In the genomic region with DNA sequence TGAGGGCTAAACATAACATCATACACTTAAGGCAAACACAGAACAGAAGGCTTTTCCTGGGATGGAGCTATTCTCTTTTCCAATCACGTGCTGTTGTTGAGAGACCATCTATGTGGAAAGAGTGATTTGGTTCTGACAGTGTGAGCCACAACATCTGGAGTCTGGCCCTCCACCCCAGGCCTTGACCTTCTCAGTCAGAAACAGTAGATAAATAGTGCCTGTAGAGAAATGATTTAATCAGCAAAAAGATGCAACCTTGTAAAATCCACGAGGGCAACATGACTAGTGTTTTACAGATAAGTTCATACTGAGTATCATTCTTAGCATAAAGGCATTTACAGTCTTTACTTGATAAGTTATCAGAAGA, we compare ENCODE assay signal across 21 cellular contexts. TPM values are rescaled to one million over a fixed set of nuclear protein-coding genes. Genes with fewer than 3 reads are reported as not detected.
DNase-seq lines count a peak whose midpoint lies in the region; ATAC-seq, FAIRE-seq and TF ChIP-seq lines count a peak whose summit lies in the region.
"Had no signal": no experiment of that assay in that cellular context is flagged by ENCODE, and none has a peak within 500 bp of the region (broad histone marks: within the 10 kb centered on the region; RNA-seq: fewer than 3 reads in every experiment).

No MANE protein-coding gene starts in this region.

- H3K4me1 Mint-ChIP-seq in naive thymus-derived CD8-positive, alpha-beta T cell = no peaks in the 10 kb centered on the region

- H2AFZ ChIP-seq in K562 (ENCODE audit: low read depth, low read length) (no peak overlapping the region), mesenchymal stem cell (ENCODE audit: low read depth, low read length) (no peak overlapping the region)

- peak overlapping the region; percentile 49 for H2BK120ac ChIP-seq in mesenchymal stem cell (ENCODE audit: low read depth, low read length)

- H3K4me1 ChIP-seq in K562 (replicated peaks in 1 of 2; ENCODE audit: control insufficient read depth in 2 of 2, insufficient read depth in 2 of 2, low read length in 2 of 2) (peaks cover 0 to 3% of the 10 kb centered on the region in 2 experiments; a peak in 1 of 5 replicates), mesenchymal stem cell (ENCODE audit: control insufficient read depth, insufficient read depth, low read depth, low read length) (no peaks in the 10 kb centered on the region)
- H3K4me1 ChIP-seq: Peyer's patch had no signal

- TF ChIP-seq CTCF in K562 (IDR thresholded peaks at IDR 0.05 in 2 of 3, conservative IDR thresholded peaks at IDR 0.05 in 1 of 3; ENCODE audit: insufficient read depth in 2 of 3, low read depth in 1 of 3, low read length in 3 of 3) = no peak

- H2BK12ac ChIP-seq in mesenchymal stem cell (ENCODE audit: low read length in 2 of 2) = no peak overlapping the region

- no peaks in the 10 kb centered on the region for H4K20me1 ChIP-seq in K562 (replicated peaks; ENCODE audit: control insufficient read depth, insufficient read depth, low read length)

- H3K27me3 ChIP-seq in K562 (ENCODE audit: control insufficient read depth in 2 of 2, insufficient read depth in 2 of 2, low read length in 2 of 2) (no peaks in the 10 kb centered on the region), mesenchymal stem cell (ENCODE audit: control insufficient read depth in 1 of 2, insufficient read depth in 1 of 2, low read length in 2 of 2) (peaks cover 0 to 27% of the 10 kb centered on the region in 2 experiments)
- H3K27me3 ChIP-seq: Peyer's patch had no signal

- no peak for TF ChIP-seq RAD21 in K562 (CRISPR knock-in tag; conservative IDR thresholded peaks at IDR 0.05 in 1 of 2, IDR thresholded peaks at IDR 0.05 in 1 of 2)

- peak; percentile 47 for DNase-seq in NCI-H82 (lab: John Stamatoyannopoulos, UW)
- DNase-seq in NCI-H82 treated with DMSO at 0.1 percent for 48 hours (lab: John Stamatoyannopoulos, UW; ENCODE audit: unreplicated experiment) = no peak
- peak in 2 of 4 experiments; percentile 17 to 20 for DNase-seq in K562 (ENCODE audit: extremely low read depth in 1 of 4, low spot score in 3 of 4)
- peak; percentile 43 for DNase-seq in mesenchymal stem cell
- DNase-seq in stimulated activated CD4-positive, alpha-beta T cell treated with anti-CD3 and anti-CD28 coated beads, Interleukin-1b, Interleukin-23, amount 100 ng/mL, for 48 hours = no peak
- DNase-seq in naive thymus-derived CD8-positive, alpha-beta T cell = no peak
- no peak for DNase-seq in putamen (ENCODE audit: low spot score)
- DNase-seq in GM12891 (ENCODE audit: insufficient read length, low spot score) = no peak
- DNase-seq: 8988T, C1 segment of cervical spinal cord, DND-41, HFFc6, KG1, NCI-H1436, NCI-H2029, NCI-H510A treated with DMSO at 0.1 percent for 48 hours, Peyer's patch, SHP77 had no signal

- CTCF ChIA-PET in K562 (lab: Yijun Ruan, JAX; ENCODE audit: low intra/inter-chr PET ratio) = no interaction called here

- TF ChIP-seq EP300 in K562 (IDR thresholded peaks at IDR 0.05; ENCODE audit: low read length) = peak; percentile 40; the same call in 1 of the 2 replicates

- no peak; the same call in 2 of the 3 replicates for ATAC-seq in K562
- no peak for ATAC-seq in naive thymus-derived CD8-positive, alpha-beta T cell
- ATAC-seq: GM12878, SK-N-SH treated with all-trans-retinoic acid at 6 μM for 48 hours had no signal

- H3K18ac ChIP-seq in mesenchymal stem cell (ENCODE audit: low read depth in 1 of 2, low read length in 2 of 2) = peak overlapping the region in 1 of 2 experiments; percentile 33

- intact Hi-C loops in K562 (cut with micrococcal nuclease) = no loop called here

- no peak overlapping the region for H3K4me3 Mint-ChIP-seq in naive thymus-derived CD8-positive, alpha-beta T cell
- H3K4me3 Mint-ChIP-seq: HFFc6 had no signal

- BruUV-seq in K562 (replicated peaks; lab: Mats Ljungman, UMichigan) = no TSS peak

- FAIRE-seq in K562 (lab: Jason Lieb, UNC) (no peak), GM12891 (lab: Jason Lieb, UNC) (no peak)
- FAIRE-seq: G401.6, GM12878 had no signal

- H3K79me2 ChIP-seq in K562 (ENCODE audit: control insufficient read depth, insufficient read depth, low read length) = no peaks in the 10 kb centered on the region

- H3K14ac ChIP-seq in mesenchymal stem cell (ENCODE audit: low read length in 2 of 2) = no peak overlapping the region

- no peak overlapping the region for H2BK15ac ChIP-seq in mesenchymal stem cell (ENCODE audit: low read depth, poor library complexity, severe bottlenecking)

- H4K91ac ChIP-seq in mesenchymal stem cell (ENCODE audit: low read length) = no peak overlapping the region

- no peaks in the 10 kb centered on the region for H3K9me1 ChIP-seq in K562 (ENCODE audit: control insufficient read depth, insufficient read depth, low read length)

- no peak overlapping the region for H3K4ac ChIP-seq in mesenchymal stem cell (ENCODE audit: low read depth in 1 of 2, low read length in 2 of 2)

- no peak overlapping the region for H3K27ac ChIP-seq in K562 (ENCODE audit: extremely low read depth, low read depth, low read length)
- H3K27ac ChIP-seq in mesenchymal stem cell (ENCODE audit: low read length, poor library complexity, severe bottlenecking) = no peak overlapping the region
- H3K27ac ChIP-seq: Peyer's patch had no signal

- H3K9ac ChIP-seq in K562 (ENCODE audit: insufficient read depth in 1 of 2, low read depth in 2 of 2, low read length in 2 of 2) (no peak overlapping the region), mesenchymal stem cell (ENCODE audit: low read length) (peak overlapping the region; percentile 15)

- WGBS in K562 (ENCODE audit: insufficient coverage, low coverage, missing lambda C conversion rate) = 0% methylated on average over 2 of the region's 2 CpGs
- 0% methylated on average over 1 of the region's 2 CpGs for WGBS in mesenchymal stem cell

- no peak overlapping the region for H3K27ac Mint-ChIP-seq in naive thymus-derived CD8-positive, alpha-beta T cell
- H3K27ac Mint-ChIP-seq: HFFc6 had no signal

- H3K79me1 ChIP-seq in mesenchymal stem cell (replicated peaks; ENCODE audit: low read length, poor library complexity, severe bottlenecking) = no peaks in the 10 kb centered on the region

- H2BK5ac ChIP-seq in mesenchymal stem cell (ENCODE audit: low read depth, low read length, poor library complexity, severe bottlenecking) = no peak overlapping the region

- no peak overlapping the region for H3K4me3 ChIP-seq in K562
- no peak overlapping the region for H3K4me3 ChIP-seq in mesenchymal stem cell (ENCODE audit: insufficient read depth in 1 of 2, low read depth in 1 of 2, low read length in 2 of 2)
- H3K4me3 ChIP-seq: GM12878, Peyer's patch had no signal

- H4K8ac ChIP-seq in mesenchymal stem cell (ENCODE audit: low read length) = no peak overlapping the region

- in situ Hi-C loops in K562 (cut with MboI) = no loop called here

- H3K36me3 ChIP-seq in K562 (ENCODE audit: control insufficient read depth, insufficient read depth, low read length) = no peaks in the 10 kb centered on the region
- H3K36me3 ChIP-seq in mesenchymal stem cell (ENCODE audit: control insufficient read depth in 1 of 2, insufficient read depth in 2 of 2, low read depth in 1 of 2, low read length in 2 of 2) = no peaks in the 10 kb centered on the region
- H3K36me3 ChIP-seq: Peyer's patch had no signal

- H3K23ac ChIP-seq in mesenchymal stem cell (ENCODE audit: low read length in 2 of 2) = no peak overlapping the region

- H3K27me3 Mint-ChIP-seq in naive thymus-derived CD8-positive, alpha-beta T cell = peaks cover 12 to 39% (median 34%) of the 10 kb centered on the region in 5 donors

- POLR2A ChIA-PET in K562 (lab: Yijun Ruan, JAX) = no interaction called here
- POLR2A ChIA-PET in naive thymus-derived CD8-positive, alpha-beta T cell (lab: Charles Lee) = no interaction called here

- H3K9me3 Mint-ChIP-seq in naive thymus-derived CD8-positive, alpha-beta T cell = no peaks in the 10 kb centered on the region
- H3K9me3 Mint-ChIP-seq: HFFc6 had no signal

- H3K36me3 Mint-ChIP-seq in naive thymus-derived CD8-positive, alpha-beta T cell = no peaks in the 10 kb centered on the region

- H3K9me3 ChIP-seq in K562 (replicated peaks; ENCODE audit: control insufficient read depth, insufficient read depth, low read depth, low read length) (no peaks in the 10 kb centered on the region), mesenchymal stem cell (ENCODE audit: control insufficient read depth, low read length) (no peaks in the 10 kb centered on the region)
- H3K9me3 ChIP-seq: Peyer's patch had no signal

- H3K4me2 ChIP-seq in K562 (ENCODE audit: insufficient read depth, low read length) = no peak overlapping the region
- H3K4me2 ChIP-seq in mesenchymal stem cell (ENCODE audit: low read length, poor library complexity, severe bottlenecking) = no peak overlapping the region

- TF ChIP-seq POLR2A in K562 (conservative IDR thresholded peaks at IDR 0.05) (no peak), GM12891 (IDR thresholded peaks at IDR 0.05; ENCODE audit: low read depth, low read length) (no peak)

- H2AK5ac ChIP-seq in mesenchymal stem cell (ENCODE audit: low read length, severe bottlenecking) = no peak overlapping the region

RNA-seq across cellular contexts. Expression of a gene that starts 10.8 kb away (rescaled TPM):
- total RNA-seq in K562 (2011; cell fraction: chromatin; rRNA removed; ENCODE audit: low replicate concordance) = not detected in 2 replicates
- not detected in 2 replicates for total RNA-seq in K562 (2011; cell fraction: nucleolus; rRNA removed)
- not detected in 2 replicates for total RNA-seq in K562 (2011; cell fraction: nucleoplasm; rRNA removed)
- total RNA-seq in K562 (2014; rRNA removed) (not detected in 2 replicates), K562 (2014; rRNA removed; fragmentation: Illumina TruSeq; extraction: Trizol) (not detected in 2 replicates), K562 (2015; rRNA removed; fragmentation: Illumina TruSeq; extraction: Trizol) (not detected in 2 replicates), K562 (2021) (0.29 and 0.38 TPM in 2 replicates)
- polyA plus RNA-seq in K562 (2011; rRNA removed) (not detected in 2 replicates), K562 (2014; fragmentation: Illumina TruSeq; extraction: Trizol) (not detected in 2 replicates), K562 (2014; fragmentation: Nextera tagmentation; extraction: Ambion mirVana) (not detected), K562 (2014; rRNA removed) (not detected in 2 replicates)
- not detected in 2 replicates for polyA plus RNA-seq in K562 (2011; cell fraction: cytosol; rRNA removed)
- not detected in 2 replicates for polyA plus RNA-seq in K562 (2011; cell fraction: nucleus; rRNA removed)
- 0.06 TPM in 1 of 2 replicates, not detected in the other for polyA plus RNA-seq in K562 (2012)
- not detected in 2 replicates for polyA minus RNA-seq in K562 (2011; rRNA and poly(A)+ RNA removed)
- polyA minus RNA-seq in K562 (2011; cell fraction: cytosol; rRNA and poly(A)+ RNA removed) = not detected in 2 replicates
- not detected in 2 replicates for polyA minus RNA-seq in K562 (2011; cell fraction: nucleus; rRNA and poly(A)+ RNA removed)
- polyA plus RNA-seq in mesenchymal stem cell (2013, experiment 1 of 2) = 6.0 TPM
- 6.2 TPM for polyA plus RNA-seq in mesenchymal stem cell (2013, experiment 2 of 2)
- total RNA-seq in naive thymus-derived CD8-positive, alpha-beta T cell = not detected
- polyA plus RNA-seq in naive thymus-derived CD8-positive, alpha-beta T cell = not detected
- polyA plus RNA-seq in GM12891 (2012; ENCODE audit: low read depth, missing spikeins) = not detected
- total RNA-seq: HFFc6 had no signal

RNA-seq across cellular contexts. Expression of a gene that starts 39.9 kb away (rescaled TPM):
- total RNA-seq in K562 (2011; cell fraction: chromatin; rRNA removed; ENCODE audit: low replicate concordance) = not detected in 2 replicates
- not detected in 2 replicates for total RNA-seq in K562 (2011; cell fraction: nucleolus; rRNA removed)
- not detected in 2 replicates for total RNA-seq in K562 (2011; cell fraction: nucleoplasm; rRNA removed)
- total RNA-seq in K562 (2014; rRNA removed) (not detected in 2 replicates), K562 (2014; rRNA removed; fragmentation: Illumina TruSeq; extraction: Trizol) (not detected in 2 replicates), K562 (2015; rRNA removed; fragmentation: Illumina TruSeq; extraction: Trizol) (not detected in 2 replicates), K562 (2021) (not detected in 2 replicates)
- polyA plus RNA-seq in K562 (2011; rRNA removed) (not detected in 2 replicates), K562 (2014; fragmentation: Illumina TruSeq; extraction: Trizol) (not detected in 2 replicates), K562 (2014; fragmentation: Nextera tagmentation; extraction: Ambion mirVana) (not detected), K562 (2014; rRNA removed) (not detected in 2 replicates)
- polyA plus RNA-seq in K562 (2011; cell fraction: cytosol; rRNA removed) = not detected in 2 replicates
- not detected in 2 replicates for polyA plus RNA-seq in K562 (2011; cell fraction: nucleus; rRNA removed)
- polyA plus RNA-seq in K562 (2012) = not detected in 2 replicates
- polyA minus RNA-seq in K562 (2011; rRNA and poly(A)+ RNA removed) = not detected in 2 replicates
- not detected in 2 replicates for polyA minus RNA-seq in K562 (2011; cell fraction: cytosol; rRNA and poly(A)+ RNA removed)
- not detected in 2 replicates for polyA minus RNA-seq in K562 (2011; cell fraction: nucleus; rRNA and poly(A)+ RNA removed)
- polyA plus RNA-seq in mesenchymal stem cell (2013, experiment 1 of 2) = not detected
- 0.05 TPM for polyA plus RNA-seq in mesenchymal stem cell (2013, experiment 2 of 2)
- under 1 TPM; 0.60 to 0.66 TPM for total RNA-seq in naive thymus-derived CD8-positive, alpha-beta T cell
- polyA plus RNA-seq in naive thymus-derived CD8-positive, alpha-beta T cell = 1 to 10 TPM in 2 of 3 donors, under 1 TPM in 1; 0.83 to 1.9 (median 1.6) TPM
- polyA plus RNA-seq in GM12891 (2012; ENCODE audit: low read depth, missing spikeins) = not detected
- total RNA-seq: GM12878, HFFc6, Peyer's patch had no signal
- polyA plus RNA-seq: GM12878 had no signal

Comparison
In these comparisons a context has a peak if more than half of its experiments do, and no peak if none do; other contexts are left out.
1. DNase-seq: peak in NCI-H82 (single experiment) and mesenchymal stem cell (single experiment); none in NCI-H82 treated with DMSO at 0.1 percent for 48 hours (single experiment), stimulated activated CD4-positive, alpha-beta T cell treated with anti-CD3 and anti-CD28 coated beads, Interleukin-1b, Interleukin-23, amount 100 ng/mL, for 48 hours (single experiment), naive thymus-derived CD8-positive, alpha-beta T cell (0 of 10), putamen (single experiment) and GM12891 (single experiment).